8 cellular contexts compared by ENCODE assay signal in genomic region chr9:96418074-96418919, GRCh38. TPM values are rescaled to one million over a fixed set of nuclear protein-coding genes. Genes with fewer than 3 reads are reported as not detected.
A peak's percentile ranks its signal among the peaks of the same experiment; 100 is the strongest.
DNase-seq lines count a peak whose midpoint lies in the region; ATAC-seq and FAIRE-seq lines count a peak whose summit lies in the region.

ZNF367 (minus strand) TSS chr9:96418370; CDS start chr9:96418032, 338 bp downstream.

- intact Hi-C loops in T-helper 2 cell treated with Interferon-gamma antibody and Interleukin-4, amounts not matched to agents 100 ng/mL and 5 ng/mL, for 36 hours (cut with micrococcal nuclease): loop anchor here (1.0 to 10.0 kb wide), 9 partner anchors 32 to 1691 kb away; partner anchors contain the start of genes AOPEP, CTSV, HABP4 and NCBP1
- intact Hi-C loops in right cardiac atrium (cut with DNase I) (loop anchor here in 2 of 4 donors (2.0 to 10.0 kb wide), 2 partner anchors 33 to 73 kb away; partner anchors contain the start of gene HABP4 (in 1 of the 2)), aorta (cut with DNase I) (loop anchor here (5.0 kb wide), 3 partner anchors 34 to 239 kb away; partner anchors contain the start of genes HABP4 (in 1 of the 2) and PRXL2C (in 1 of the 2))

- no peaks in the 10 kb centered on the region for H3K9me3 ChIP-seq in right cardiac atrium (ENCODE audit: control insufficient read depth, low read length)
- H3K9me3 ChIP-seq in aorta (ENCODE audit: control insufficient read depth, low read length): no peaks in the 10 kb centered on the region

- H3K27me3 ChIP-seq in right cardiac atrium (ENCODE audit: control insufficient read depth, insufficient read depth): no peaks in the 10 kb centered on the region
- H3K27me3 ChIP-seq in rectal smooth muscle tissue (ENCODE audit: control insufficient read depth, insufficient read depth, low read length): no peaks in the 10 kb centered on the region
- no peaks in the 10 kb centered on the region for H3K27me3 ChIP-seq in aorta (ENCODE audit: control insufficient read depth in 1 of 2, insufficient read depth in 2 of 2, low read length in 1 of 2)

- peak; percentile 64 for ATAC-seq in HG02973 (IDR thresholded peaks at IDR 0.05; ENCODE audit: unreplicated experiment)
- ATAC-seq in right cardiac atrium: peak; percentile 95 to 96
- ATAC-seq in aorta (ENCODE audit: low FRiP score): peak; percentile 96

- no peaks in the 10 kb centered on the region for H3K4me1 ChIP-seq in right cardiac atrium (ENCODE audit: control insufficient read depth, insufficient read depth, low read length)
- H3K4me1 ChIP-seq in rectal smooth muscle tissue (ENCODE audit: control insufficient read depth, insufficient read depth, low read length): peaks cover 12% of the 10 kb centered on the region
- H3K4me1 ChIP-seq in aorta (ENCODE audit: control insufficient read depth in 1 of 2, insufficient read depth in 2 of 2, low read length in 2 of 2): peaks cover 0 to 3% of the 10 kb centered on the region in 2 donors

- under 1% methylated on average over 100 of the region's 100 CpGs for WGBS in right cardiac atrium
- WGBS in aorta, 2 donors: 0 to 1% methylated on average over 97 to 100 of the region's 100 CpGs

- peak within 1 kb of the TSS; percentile 76 for H3K9ac ChIP-seq in rectal smooth muscle tissue (ENCODE audit: low read length)

- H3K36me3 ChIP-seq in rectal smooth muscle tissue (ENCODE audit: control insufficient read depth, insufficient read depth, low read length) (no peaks in the 10 kb centered on the region), aorta (ENCODE audit: control insufficient read depth in 1 of 2, insufficient read depth in 2 of 2, low read length in 1 of 2) (no peaks in the 10 kb centered on the region)

- peak within 1 kb of the TSS; percentile 96 for H3K27ac ChIP-seq in right cardiac atrium (ENCODE audit: low read length)
- H3K27ac ChIP-seq in rectal smooth muscle tissue (ENCODE audit: low read depth, low read length): peak within 1 kb of the TSS; percentile 94
- H3K27ac ChIP-seq in aorta (ENCODE audit: low read depth in 1 of 2, low read length in 2 of 2): peak within 1 kb of the TSS; percentile 68 to 98

- DNase-seq in GM18507 (ENCODE audit: extremely low spot score, insufficient read length, low read depth) (peak; percentile 82), NCI-H1930 (lab: John Stamatoyannopoulos, UW) (peak; percentile 95 to 96), anterior cingulate cortex (lab: John Stamatoyannopoulos, UW) (peak; percentile 58 to 98 (median 95)), right cardiac atrium (peak; percentile 99), aorta (peak; percentile 99)

- H3K4me3 ChIP-seq in right cardiac atrium (ENCODE audit: low read length): peak within 1 kb of the TSS; percentile 89
- peak within 1 kb of the TSS; percentile 89 for H3K4me3 ChIP-seq in rectal smooth muscle tissue (ENCODE audit: low read length)
- peak within 1 kb of the TSS; percentile 71 to 84 for H3K4me3 ChIP-seq in aorta (ENCODE audit: low read length in 2 of 2)

- FAIRE-seq in GM18507 (lab: Jason Lieb, UNC): peak; percentile 90

RNA-seq across cellular contexts. Expression of gene ZNF367, which starts in this region (rescaled TPM):
- 26.1 and 26.8 TPM in 2 replicates for total RNA-seq in T-helper 2 cell treated with Interferon-gamma antibody and Interleukin-4, amounts not matched to agents 100 ng/mL and 5 ng/mL, for 36 hours
- total RNA-seq in right cardiac atrium (1 to 10 TPM; 1.3 to 1.7 (median 1.5) TPM), aorta (1 to 10 TPM; 1.3 to 1.8 TPM)
- polyA plus RNA-seq in right cardiac atrium (0.86 TPM), aorta (1 to 10 TPM; 1.4 TPM)

Comparison
In these comparisons a context has a peak if more than half of its experiments do, and no peak if none do; other contexts are left out.
1. Peak in every context shown above with its lines: DNase-seq, ATAC-seq, H3K4me3 ChIP-seq and H3K27ac ChIP-seq.